In the genomic region with DNA sequence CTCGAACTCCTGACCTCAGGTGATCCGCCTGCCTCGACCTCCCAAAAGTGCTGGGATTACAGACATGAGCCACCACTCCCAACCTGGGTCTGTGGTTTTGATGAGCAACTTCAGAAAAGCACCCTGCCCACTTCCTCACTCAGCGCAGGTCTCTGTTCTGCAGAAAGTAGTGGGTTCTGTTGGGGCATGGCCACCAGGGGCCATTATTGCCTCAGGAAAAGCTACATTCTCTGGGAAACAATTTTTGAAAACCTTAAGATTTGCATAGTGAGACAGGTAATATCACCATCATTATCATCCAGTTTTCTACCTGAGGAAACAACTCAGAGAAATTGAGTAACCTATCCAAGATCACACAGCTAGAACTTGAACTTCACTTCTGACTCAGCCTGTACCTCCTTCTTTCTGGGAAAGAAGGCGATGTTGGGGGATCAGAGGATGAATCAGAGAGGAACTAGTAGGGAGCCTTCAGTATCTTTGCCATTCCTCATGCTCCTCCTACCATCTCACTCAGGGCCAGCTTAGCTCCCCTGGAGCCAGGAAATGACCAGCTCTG, we compare ENCODE assay signal across 1 cellular context.
TF ChIP-seq lines count a peak whose summit lies in the region.

No MANE protein-coding gene starts in this region.

TF ChIP-seq in H1, 55 proteins besides CTCF, POLR2A, EP300 and RAD21:
- TF ChIP-seq EZH2 (IDR thresholded peaks at IDR 0.05; ENCODE audit: low read depth, low read length, severe bottlenecking), result no peak
- TF ChIP-seq SIX5 (IDR thresholded peaks at IDR 0.05; ENCODE audit: low read depth, low read length), result no peak
- no peak for TF ChIP-seq MAFK (IDR thresholded peaks at IDR 0.05; ENCODE audit: low read depth, low read length)
- no peak for TF ChIP-seq JUND (IDR thresholded peaks at IDR 0.05; ENCODE audit: low read length)
